1 cellular context compared by ENCODE assay signal in the genomic region with DNA sequence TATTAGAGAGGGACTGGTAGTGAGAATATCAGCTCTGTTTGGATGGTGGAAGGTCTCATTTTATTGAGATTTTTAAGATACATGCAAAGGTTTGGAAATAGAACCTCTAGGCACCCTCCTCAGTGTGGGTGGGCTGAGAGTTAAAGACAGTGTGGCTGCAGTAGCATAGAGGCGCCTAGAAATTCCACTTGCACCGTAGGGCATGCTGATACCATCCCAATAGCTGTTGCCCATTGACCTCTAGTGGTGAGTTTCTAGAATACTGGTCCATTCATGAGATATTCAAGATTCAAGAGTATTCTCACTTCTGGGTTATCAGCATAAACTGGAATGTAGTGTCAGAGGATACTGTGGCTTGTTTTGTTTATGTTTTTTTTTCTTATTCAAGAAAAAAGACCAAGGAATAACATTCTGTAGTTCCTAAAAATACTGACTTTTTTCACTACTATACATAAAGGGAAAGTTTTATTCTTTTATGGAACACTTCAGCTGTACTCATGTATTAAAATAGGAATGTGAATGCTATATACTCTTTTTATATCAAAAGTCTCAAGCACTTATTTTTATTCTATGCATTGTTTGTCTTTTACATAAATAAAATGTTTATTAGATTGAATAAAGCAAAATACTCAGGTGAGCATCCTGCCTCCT.
TF ChIP-seq lines count a peak whose summit lies in the region.

No MANE protein-coding gene starts in this region.

TF ChIP-seq in HepG2, 621 proteins besides CTCF, POLR2A, EP300 and RAD21 (continued from another document):
- TF ChIP-seq, protein P1, sequence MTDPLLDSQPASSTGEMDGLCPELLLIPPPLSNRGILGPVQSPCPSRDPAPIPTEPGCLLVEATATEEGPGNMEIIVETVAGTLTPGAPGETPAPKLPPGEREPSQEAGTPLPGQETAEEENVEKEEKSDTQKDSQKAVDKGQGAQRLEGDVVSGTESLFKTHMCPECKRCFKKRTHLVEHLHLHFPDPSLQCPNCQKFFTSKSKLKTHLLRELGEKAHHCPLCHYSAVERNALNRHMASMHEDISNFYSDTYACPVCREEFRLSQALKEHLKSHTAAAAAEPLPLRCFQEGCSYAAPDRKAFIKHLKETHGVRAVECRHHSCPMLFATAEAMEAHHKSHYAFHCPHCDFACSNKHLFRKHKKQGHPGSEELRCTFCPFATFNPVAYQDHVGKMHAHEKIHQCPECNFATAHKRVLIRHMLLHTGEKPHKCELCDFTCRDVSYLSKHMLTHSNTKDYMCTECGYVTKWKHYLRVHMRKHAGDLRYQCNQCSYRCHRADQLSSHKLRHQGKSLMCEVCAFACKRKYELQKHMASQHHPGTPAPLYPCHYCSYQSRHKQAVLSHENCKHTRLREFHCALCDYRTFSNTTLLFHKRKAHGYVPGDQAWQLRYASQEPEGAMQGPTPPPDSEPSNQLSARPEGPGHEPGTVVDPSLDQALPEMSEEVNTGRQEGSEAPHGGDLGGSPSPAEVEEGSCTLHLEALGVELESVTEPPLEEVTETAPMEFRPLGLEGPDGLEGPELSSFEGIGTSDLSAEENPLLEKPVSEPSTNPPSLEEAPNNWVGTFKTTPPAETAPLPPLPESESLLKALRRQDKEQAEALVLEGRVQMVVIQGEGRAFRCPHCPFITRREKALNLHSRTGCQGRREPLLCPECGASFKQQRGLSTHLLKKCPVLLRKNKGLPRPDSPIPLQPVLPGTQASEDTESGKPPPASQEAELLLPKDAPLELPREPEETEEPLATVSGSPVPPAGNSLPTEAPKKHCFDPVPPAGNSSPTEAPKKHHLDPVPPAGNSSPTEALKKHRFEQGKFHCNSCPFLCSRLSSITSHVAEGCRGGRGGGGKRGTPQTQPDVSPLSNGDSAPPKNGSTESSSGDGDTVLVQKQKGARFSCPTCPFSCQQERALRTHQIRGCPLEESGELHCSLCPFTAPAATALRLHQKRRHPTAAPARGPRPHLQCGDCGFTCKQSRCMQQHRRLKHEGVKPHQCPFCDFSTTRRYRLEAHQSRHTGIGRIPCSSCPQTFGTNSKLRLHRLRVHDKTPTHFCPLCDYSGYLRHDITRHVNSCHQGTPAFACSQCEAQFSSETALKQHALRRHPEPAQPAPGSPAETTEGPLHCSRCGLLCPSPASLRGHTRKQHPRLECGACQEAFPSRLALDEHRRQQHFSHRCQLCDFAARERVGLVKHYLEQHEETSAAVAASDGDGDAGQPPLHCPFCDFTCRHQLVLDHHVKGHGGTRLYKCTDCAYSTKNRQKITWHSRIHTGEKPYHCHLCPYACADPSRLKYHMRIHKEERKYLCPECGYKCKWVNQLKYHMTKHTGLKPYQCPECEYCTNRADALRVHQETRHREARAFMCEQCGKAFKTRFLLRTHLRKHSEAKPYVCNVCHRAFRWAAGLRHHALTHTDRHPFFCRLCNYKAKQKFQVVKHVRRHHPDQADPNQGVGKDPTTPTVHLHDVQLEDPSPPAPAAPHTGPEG (CRISPR knock-in tag; IDR thresholded peaks at IDR 0.05): no peak
- TF ChIP-seq PHB2 (IDR thresholded peaks at IDR 0.05; ENCODE audit: partially characterized antibody) (no peak), ZBTB2 (CRISPR knock-in tag; IDR thresholded peaks at IDR 0.05; ENCODE audit: low read depth) (no peak), ZNF619 (CRISPR knock-in tag; IDR thresholded peaks at IDR 0.05) (no peak), RFX3 (CRISPR knock-in tag; IDR thresholded peaks at IDR 0.05) (no peak), ZNF512B (CRISPR knock-in tag; IDR thresholded peaks at IDR 0.05; ENCODE audit: borderline replicate concordance) (no peak), DNMT1 (CRISPR knock-in tag; IDR thresholded peaks at IDR 0.05) (no peak), CBFB (CRISPR knock-in tag; IDR thresholded peaks at IDR 0.05) (no peak), ZNF3 (CRISPR knock-in tag; IDR thresholded peaks at IDR 0.05) (no peak), ZNF703 (CRISPR knock-in tag; IDR thresholded peaks at IDR 0.05; ENCODE audit: borderline replicate concordance) (no peak), POGZ (CRISPR knock-in tag; IDR thresholded peaks at IDR 0.05) (no peak), SNAPC4 (CRISPR knock-in tag; IDR thresholded peaks at IDR 0.05) (no peak), ZNF746 (CRISPR knock-in tag; IDR thresholded peaks at IDR 0.05) (no peak), ZNF446 (CRISPR knock-in tag; IDR thresholded peaks at IDR 0.05) (no peak), ZNF329 (CRISPR knock-in tag; IDR thresholded peaks at IDR 0.05; ENCODE audit: low read depth) (no peak), RELA (CRISPR knock-in tag; IDR thresholded peaks at IDR 0.05) (no peak), PLRG1 (conservative IDR thresholded peaks at IDR 0.05) (no peak), TCF7 (IDR thresholded peaks at IDR 0.05; ENCODE audit: low read depth) (no peak), NR1H2 (CRISPR knock-in tag; IDR thresholded peaks at IDR 0.05; ENCODE audit: borderline replicate concordance, low read depth) (no peak), NR3C1 (CRISPR knock-in tag; IDR thresholded peaks at IDR 0.05) (no peak), ZNF891 (CRISPR knock-in tag; IDR thresholded peaks at IDR 0.05) (no peak), ZC3H13 (CRISPR knock-in tag; IDR thresholded peaks at IDR 0.05) (no peak), ELF1 (CRISPR knock-in tag; IDR thresholded peaks at IDR 0.05) (no peak), RORA (CRISPR knock-in tag; IDR thresholded peaks at IDR 0.05) (no peak), ZFP36L1 (CRISPR knock-in tag; IDR thresholded peaks at IDR 0.05) (no peak), HOXA5 (CRISPR knock-in tag; IDR thresholded peaks at IDR 0.05) (no peak), POLR2AphosphoS5 (IDR thresholded peaks at IDR 0.05; ENCODE audit: low read depth, low read length) (peak; percentile 36), MLXIP (CRISPR knock-in tag; IDR thresholded peaks at IDR 0.05; ENCODE audit: borderline replicate concordance) (no peak), E2F1 (CRISPR knock-in tag; IDR thresholded peaks at IDR 0.05) (0 out of 2 replicates have a peak, but pooled peaks have one; percentile 29), ZSCAN25 (CRISPR knock-in tag; IDR thresholded peaks at IDR 0.05) (no peak)
